In the genomic region with DNA sequence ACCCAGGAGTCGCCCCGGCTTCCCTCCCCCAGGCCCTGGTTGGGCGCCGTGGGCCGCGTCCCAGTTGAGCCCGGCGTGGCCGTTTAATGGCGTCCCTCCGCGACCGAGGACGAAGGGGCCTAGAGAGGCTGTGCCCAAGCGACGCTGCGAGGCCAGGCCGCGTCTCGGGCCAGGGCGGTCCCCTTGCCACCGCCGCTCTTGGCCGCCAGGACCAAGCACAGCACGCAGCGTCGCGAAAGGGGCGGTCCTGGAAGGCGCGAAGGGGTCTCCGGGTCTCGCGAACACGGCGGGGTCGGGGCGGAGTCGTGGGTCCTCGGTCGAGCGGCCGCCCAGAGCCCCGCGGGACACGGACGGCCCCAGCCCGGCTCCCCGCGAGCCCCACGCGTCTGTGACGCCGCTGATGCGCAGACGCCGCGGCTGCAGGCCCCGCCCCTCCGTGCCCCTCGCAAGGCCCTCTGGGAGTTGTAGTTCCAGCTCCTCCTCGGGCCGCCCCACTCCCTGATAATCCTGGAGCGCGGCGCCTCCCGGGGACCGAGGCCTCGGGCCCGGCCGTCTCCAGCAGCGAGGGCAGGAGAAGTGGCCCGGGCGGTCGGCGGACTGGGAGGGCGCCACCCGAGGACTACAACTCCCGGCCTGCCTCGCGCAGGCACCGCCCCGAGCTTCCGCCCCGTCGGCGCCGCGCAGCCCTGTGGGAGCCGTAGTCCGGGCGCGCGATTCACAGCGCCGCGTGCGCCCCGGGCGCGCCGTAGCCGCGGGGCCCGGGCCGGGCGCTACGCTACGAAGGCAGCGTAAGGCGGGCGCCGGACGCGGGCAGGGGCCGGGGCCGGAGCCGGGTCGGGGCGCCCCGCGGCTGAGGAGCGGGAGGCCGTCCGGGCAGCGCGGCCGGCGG, we compare ENCODE assay signal across 8 cellular contexts. TPM values are rescaled to one million over a fixed set of nuclear protein-coding genes. Genes with fewer than 3 reads are reported as not detected.
DNase-seq lines count a peak whose midpoint lies in the region; ATAC-seq and TF ChIP-seq lines count a peak whose summit lies in the region.

TSS of gene CAPN15 (plus strand) at position 698 of the 889 bp plus-strand sequence. CDS start 19,127 bp downstream, outside the sequence.

- in situ Hi-C loops in Caki2 (cut with HindIII; ENCODE audit: low pct_unique_long_range_greater_than_20kb, low sequenced_read_pairs) = no loop called here

- CTCF ChIA-PET in OCI-LY7 (lab: Charles Lee; ENCODE audit: unreplicated experiment) = no interaction called here

- no peaks in the 10 kb centered on the region for H3K27me3 ChIP-seq in HUES64 (ENCODE audit: insufficient read depth, low read length)

- H3K79me2 ChIP-seq in OCI-LY7 (ENCODE audit: insufficient read depth, low read depth, low read length) = peaks cover 46% of the 10 kb centered on the region

- no peak for TF ChIP-seq CTCF in OCI-LY7 (conservative IDR thresholded peaks at IDR 0.05; ENCODE audit: low read length)
- TF ChIP-seq CTCF in epithelial cell of esophagus (IDR thresholded peaks at IDR 0.05; ENCODE audit: insufficient read depth, low read depth, low read length, missing control alignments) = no peak

- WGBS in HUES64 = under 1% methylated on average over 129 of the region's 129 CpGs

- BruUV-seq in OCI-LY7 (replicated peaks; lab: Mats Ljungman, UMichigan) = no TSS peak

- peak within 1 kb of the TSS; percentile 91 for H3K9ac ChIP-seq in HUES64 (ENCODE audit: low read depth, low read length)

- no peaks in the 10 kb centered on the region for H4K20me1 ChIP-seq in OCI-LY7 (ENCODE audit: insufficient read depth, low read length)

- DNase-seq in Caki2 (ENCODE audit: low read depth) = peak; percentile 96
- DNase-seq in OCI-LY7 (ENCODE audit: low spot score) = peak; percentile 92
- DNase-seq in activated T-cell treated with anti-CD3 and anti-CD28 coated beads for 24 hours (ENCODE audit: low read depth) = peak; percentile 79
- peak; percentile 84 for DNase-seq in epithelial cell of esophagus (ENCODE audit: low read depth)
- DNase-seq in mucosa of gallbladder (ENCODE audit: low spot score) = peak; percentile 82
- peak; percentile 65 to 76 for DNase-seq in stimulated activated CD8-positive, alpha-beta memory T cell treated with anti-CD3 and anti-CD28 coated beads, Interleukin-4, amount 100 ng/mL, for 4 hours (ENCODE audit: low read depth in 2 of 2, low spot score in 1 of 2)

- POLR2A ChIA-PET in OCI-LY7 (lab: Charles Lee) = interaction anchor here (0.8 kb wide), 1 partner anchor 71 kb away, joined by 4 read pairs; no protein-coding TSS in a partner anchor

- H3K4me1 ChIP-seq in HUES64 (ENCODE audit: insufficient read depth, low read length) = peaks cover 11% of the 10 kb centered on the region; the same call in 1 of the 2 replicates
- H3K4me1 ChIP-seq in OCI-LY7 (ENCODE audit: insufficient read depth, low read length, poor library complexity, severe bottlenecking) = peaks cover 24% of the 10 kb centered on the region

- intact Hi-C loops in OCI-LY7 (cut with micrococcal nuclease; ENCODE audit: unreplicated experiment) = loop anchor here (1.0 kb wide), 1 partner anchor 39 kb away; no protein-coding TSS in a partner anchor

- no peaks in the 10 kb centered on the region for H3K9me2 ChIP-seq in OCI-LY7 (ENCODE audit: insufficient read depth, low read length)

- H3K9me3 ChIP-seq in HUES64 (ENCODE audit: insufficient read depth, low read depth, low read length) (no peaks in the 10 kb centered on the region), OCI-LY7 (ENCODE audit: low read length) (no peaks in the 10 kb centered on the region)

- H3K4me3 ChIP-seq in HUES64 (ENCODE audit: low read length) (peak within 1 kb of the TSS; percentile 92), OCI-LY7 (ENCODE audit: low read depth, low read length, poor library complexity, severe bottlenecking) (peak within 1 kb of the TSS; percentile 92), epithelial cell of esophagus (ENCODE audit: low read length) (peak within 1 kb of the TSS; percentile 76)

- ATAC-seq in GM21447 (IDR thresholded peaks at IDR 0.05; ENCODE audit: unreplicated experiment) = peak; percentile 53

- H3K4me2 ChIP-seq in OCI-LY7 (ENCODE audit: low read length) = peak within 1 kb of the TSS; percentile 92

- H2AFZ ChIP-seq in OCI-LY7 (ENCODE audit: low read length) = peak within 1 kb of the TSS; percentile 5; the same call in 1 of the 2 replicates

- H3K27ac ChIP-seq in HUES64 (ENCODE audit: low read depth, low read length) = peak within 1 kb of the TSS; percentile 94
- H3K27ac ChIP-seq in OCI-LY7 (ENCODE audit: low read depth, low read length, poor library complexity, severe bottlenecking) = peak within 1 kb of the TSS; percentile 49

- H3K36me3 ChIP-seq in HUES64 (ENCODE audit: insufficient read depth, low read length) (peaks cover 6% of the 10 kb centered on the region; the same call in 1 of the 2 replicates), OCI-LY7 (ENCODE audit: insufficient read depth, low read length) (peaks cover 13% of the 10 kb centered on the region; the same call in 1 of the 2 replicates)

RNA-seq across cellular contexts. Expression of gene CAPN15, which starts in this region (rescaled TPM):
- 60.1 and 70.1 TPM in 2 replicates for total RNA-seq in Caki2 (2014; rRNA removed; shearing (Covaris generic); ENCODE audit: low replicate concordance)
- 31.1 TPM for polyA plus RNA-seq in HUES64 (2013, experiment 1 of 2)
- polyA plus RNA-seq in HUES64 (2013, experiment 2 of 2) = 29.1 TPM
- 23.1 and 32.9 TPM in 2 replicates for total RNA-seq in OCI-LY7 (2014; rRNA removed; shearing (Covaris generic))
- 43.9 and 54.0 TPM in 2 replicates for total RNA-seq in OCI-LY7 (2022)
- total RNA-seq in mucosa of gallbladder = 75.4 TPM

Comparison
In these comparisons a context has a peak if more than half of its experiments do, and no peak if none do; other contexts are left out.
1. Peak in every context shown above with its lines: DNase-seq, ATAC-seq, H3K4me3 ChIP-seq and H3K27ac ChIP-seq.